ENCODE assay signal across 24 cellular contexts in genomic region chr15:96160800-96161199, GRCh38.
DNase-seq lines count a peak whose midpoint lies in the region; ATAC-seq, FAIRE-seq and TF ChIP-seq lines count a peak whose summit lies in the region.
"Had no signal": no experiment of that assay in that cellular context is flagged by ENCODE, and none has a peak within 500 bp of the region (broad histone marks: within the 10 kb centered on the region; RNA-seq: fewer than 3 reads in every experiment).

No MANE protein-coding gene starts in this region.

- no peak for ATAC-seq in heart left ventricle
- no peak for ATAC-seq in HG03354 (IDR thresholded peaks at IDR 0.05; ENCODE audit: poor library complexity, severe bottlenecking, unreplicated experiment)
- ATAC-seq: natural killer cell treated with Interleukin-12 subunit alpha and Interleukin-12 subunit beta and Interleukin-15 and Interleukin-18, amount 100 ng/mL, for 72 hours; stimulated activated effector memory CD8-positive, alpha-beta T cell treated with anti-CD3 and anti-CD28 coated beads, Interleukin-12 subunit alpha, Interleukin-12 subunit beta, amount 100 ng/mL, for 72 hours had no signal

- dilution Hi-C loops in endothelial cell of umbilical vein (cut with MboI; ENCODE audit: extremely low pct_ligation_motif_present, low sequenced_read_pairs) = no loop called here

- no peaks in the 10 kb centered on the region for H3K9me1 ChIP-seq in endothelial cell of umbilical vein (replicated peaks; ENCODE audit: control insufficient read depth, extremely low read depth, insufficient read depth, low read length)

- CTCF ChIA-PET in endothelial cell of umbilical vein (lab: Charles Lee) = interaction anchor here (1.0 to 1.9 kb wide), 7 partner anchors 11 to 1491 kb away, joined by 3 to 15 read pairs (median 3); no protein-coding TSS in a partner anchor

- intact Hi-C loops in heart left ventricle (cut with DNase I) = loop anchor here in 2 of 10 donors (10.0 kb wide), 2 partner anchors 154 to 164 kb away; no protein-coding TSS in a partner anchor
- intact Hi-C loops in endothelial cell of umbilical vein (cut with micrococcal nuclease) = loop anchor here (1.0 to 10.0 kb wide), 9 partner anchors 70 to 1316 kb away; no protein-coding TSS in a partner anchor

- FAIRE-seq in endothelial cell of umbilical vein (lab: Jason Lieb, UNC) = no peak
- FAIRE-seq: A204.1, colon, RCC 7860 had no signal

- 39 to 57% (median 49%) methylated on average over 1 of the region's 1 CpG for WGBS in heart left ventricle, 4 donors

- H3K4me1 ChIP-seq in heart left ventricle = peaks cover 0 to 33% (median 4%) of the 10 kb centered on the region in 12 donors
- peaks cover 0 to 14% of the 10 kb centered on the region in 2 donors for H3K4me1 ChIP-seq in right atrium auricular region
- peaks cover 33% of the 10 kb centered on the region for H3K4me1 ChIP-seq in endothelial cell of umbilical vein (ENCODE audit: control insufficient read depth, extremely low read depth, insufficient read depth, low read length)

- H3K4me3 ChIP-seq in heart left ventricle (no peak overlapping the region), right atrium auricular region (no peak overlapping the region), endothelial cell of umbilical vein (replicated peaks in 1 of 3; ENCODE audit: insufficient read depth in 1 of 3, low read depth in 1 of 3, low read length in 3 of 3) (peak overlapping the region in 1 of 3 experiments; percentile 26), retinal pigment epithelial cell (ENCODE audit: low read length) (no peak overlapping the region)
- H3K4me3 ChIP-seq: HAP-1 had no signal

- POLR2A ChIA-PET in endothelial cell of umbilical vein (lab: Charles Lee) = interaction anchor here (1.0 kb wide), 1 partner anchor 161 kb away, joined by 3 read pairs; no protein-coding TSS in a partner anchor

- H3K27me3 ChIP-seq in heart left ventricle (no peaks in the 10 kb centered on the region), right atrium auricular region (no peaks in the 10 kb centered on the region), endothelial cell of umbilical vein (ENCODE audit: control insufficient read depth in 2 of 2, insufficient read depth in 2 of 2, low read length in 2 of 2) (no peaks in the 10 kb centered on the region)

- H3K4me2 ChIP-seq in endothelial cell of umbilical vein (ENCODE audit: insufficient read depth, low read length) = peak overlapping the region; percentile 58

- no peak for TF ChIP-seq POLR2A in heart left ventricle (IDR thresholded peaks at IDR 0.05)
- no peak for TF ChIP-seq POLR2A in endothelial cell of umbilical vein (IDR thresholded peaks at IDR 0.05; ENCODE audit: low read depth, low read length)

- H3K36me3 ChIP-seq in heart left ventricle = no peaks in the 10 kb centered on the region
- H3K36me3 ChIP-seq in right atrium auricular region = no peaks in the 10 kb centered on the region
- H3K36me3 ChIP-seq in endothelial cell of umbilical vein (ENCODE audit: control insufficient read depth in 2 of 2, extremely low read depth in 1 of 2, insufficient read depth in 2 of 2, low read length in 2 of 2) = no peaks in the 10 kb centered on the region
- H3K36me3 ChIP-seq: HAP-1, thoracic aorta had no signal

- H3K9me3 ChIP-seq in heart left ventricle (no peaks in the 10 kb centered on the region), right atrium auricular region (no peaks in the 10 kb centered on the region), endothelial cell of umbilical vein (replicated peaks; ENCODE audit: control insufficient read depth, insufficient read depth, low read length) (no peaks in the 10 kb centered on the region)
- H3K9me3 ChIP-seq: HAP-1, thoracic aorta had no signal

- DNase-seq in heart left ventricle (no peak), right atrium auricular region (ENCODE audit: low spot score) (no peak), endothelial cell of umbilical vein (ENCODE audit: low read depth, low spot score) (peak; percentile 52), retinal pigment epithelial cell (ENCODE audit: low read depth) (peak; percentile 97), GM20000 (ENCODE audit: low spot score) (no peak), NCI-H748 treated with DMSO at 0.1 percent for 48 hours (lab: John Stamatoyannopoulos, UW) (no peak), pons (ENCODE audit: low spot score) (no peak)
- DNase-seq: activated B cell treated with CpG ODN at 0.5 μM for 24 hours; activated CD4-positive, alpha-beta memory T cell treated with anti-CD3 and anti-CD28 coated beads for 36 hours; activated effector memory CD4-positive, alpha-beta T cell treated with Interleukin-2 at 50 U/mL for 16 hours; glutamatergic neuron; KBM-7; midbrain; NCI-H1930; NCI-H345; stimulated activated CD4-positive, alpha-beta T cell treated with anti-CD3 and anti-CD28 coated beads, Interleukin-2, amount 100 ng/mL, for 24 hours had no signal

- H3K27ac ChIP-seq in heart left ventricle (peak overlapping the region in 9 of 12 donors; percentile 0 to 51 (median 39)), right atrium auricular region (peak overlapping the region in 1 of 2 donors; percentile 25), endothelial cell of umbilical vein (ENCODE audit: insufficient read depth, low read depth, low read length) (peak overlapping the region; percentile 28)

- no TSS peak for BruUV-seq in endothelial cell of umbilical vein (replicated peaks; lab: Mats Ljungman, UMichigan)

- H3K9ac ChIP-seq in endothelial cell of umbilical vein (replicated peaks; ENCODE audit: extremely low read depth, insufficient read depth, low read length) = no peak overlapping the region

- H2AFZ ChIP-seq in endothelial cell of umbilical vein (ENCODE audit: low read depth, low read length) = no peak overlapping the region

- TF ChIP-seq CTCF in heart left ventricle (IDR thresholded peaks at IDR 0.05) = no peak
- TF ChIP-seq CTCF in right atrium auricular region (IDR thresholded peaks at IDR 0.05) = no peak
- no peak for TF ChIP-seq CTCF in endothelial cell of umbilical vein (IDR thresholded peaks at IDR 0.05; ENCODE audit: extremely low read depth in 1 of 2, insufficient read depth in 1 of 2, low read depth in 1 of 2, low read length in 2 of 2)
- no peak for TF ChIP-seq CTCF in retinal pigment epithelial cell (conservative IDR thresholded peaks at IDR 0.05; ENCODE audit: low read depth, low read length)
- TF ChIP-seq CTCF in GM20000 (IDR thresholded peaks at IDR 0.05; ENCODE audit: extremely low read depth, missing control alignments) = no peak

- H3K79me2 ChIP-seq in endothelial cell of umbilical vein (ENCODE audit: control insufficient read depth, insufficient read depth, low read length) = no peaks in the 10 kb centered on the region

- no peaks in the 10 kb centered on the region for H4K20me1 ChIP-seq in endothelial cell of umbilical vein (replicated peaks; ENCODE audit: control insufficient read depth, extremely low read depth, insufficient read depth, low read length)

TF ChIP-seq in endothelial cell of umbilical vein, 7 proteins besides CTCF, POLR2A, EP300 and RAD21:
- TF ChIP-seq GATA2 (IDR thresholded peaks at IDR 0.05; ENCODE audit: insufficient read depth, insufficient read length, low read depth, low read length) = no peak
- no peak for TF ChIP-seq POLR2AphosphoS5 (IDR thresholded peaks at IDR 0.05; ENCODE audit: insufficient read depth, low read depth, low read length)
- no peak for TF ChIP-seq EZH2 (IDR thresholded peaks at IDR 0.05; ENCODE audit: borderline replicate concordance, low read depth, low read length, severe bottlenecking)
- TF ChIP-seq JUN (IDR thresholded peaks at IDR 0.05; ENCODE audit: borderline replicate concordance, insufficient read depth, insufficient read length, low read depth) = no peak
- TF ChIP-seq FOS (IDR thresholded peaks at IDR 0.05; ENCODE audit: borderline replicate concordance, insufficient read depth, low read length) = no peak
- TF ChIP-seq MYC (IDR thresholded peaks at IDR 0.05; ENCODE audit: low read depth, low read length) = no peak
- TF ChIP-seq MAX (IDR thresholded peaks at IDR 0.05; ENCODE audit: insufficient read depth, insufficient read length) = no peak

Comparison
In these comparisons a context has a peak if more than half of its experiments do, and no peak if none do; other contexts are left out.
1. DNase-seq: peak in endothelial cell of umbilical vein (single experiment) and retinal pigment epithelial cell (single experiment); none in heart left ventricle (0 of 5), right atrium auricular region (single experiment), GM20000 (single experiment), NCI-H748 treated with DMSO at 0.1 percent for 48 hours (single experiment) and pons (single experiment).